20 cellular contexts compared by ENCODE assay signal in the genomic region with DNA sequence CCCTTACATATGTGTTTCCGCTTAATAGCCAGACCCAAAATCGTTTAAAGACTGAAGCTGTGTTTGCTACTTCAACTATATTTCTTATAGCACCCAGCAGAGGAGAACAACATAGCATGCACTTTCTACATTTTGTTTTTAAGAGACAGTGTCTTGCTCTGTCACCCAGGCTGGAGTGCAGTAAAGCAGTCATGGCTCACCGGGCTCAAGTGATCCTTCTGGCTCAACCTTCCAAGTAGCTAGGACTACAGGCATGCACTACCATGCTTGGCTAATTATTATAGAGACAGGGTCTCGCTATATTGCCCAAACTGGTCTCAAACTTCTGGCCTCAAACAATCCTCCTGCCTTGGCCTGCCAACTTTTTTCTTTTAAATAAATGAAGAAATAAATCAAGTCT.
A peak's percentile ranks its signal among the peaks of the same experiment; 100 is the strongest.
DNase-seq lines count a peak whose midpoint lies in the region; ATAC-seq and TF ChIP-seq lines count a peak whose summit lies in the region.
"Had no signal": no experiment of that assay in that cellular context is flagged by ENCODE, and none has a peak within 500 bp of the region (broad histone marks: within the 10 kb centered on the region; RNA-seq: fewer than 3 reads in every experiment).

No MANE protein-coding gene starts in this region.

- peak overlapping the region; percentile 66 for H3K27ac Mint-ChIP-seq in mesothelial cell of epicardium
- H3K27ac Mint-ChIP-seq: CD4-positive, alpha-beta memory T cell; GM23338 had no signal

- peaks cover 15% of the 10 kb centered on the region for H3K9me3 Mint-ChIP-seq in mesothelial cell of epicardium
- H3K9me3 Mint-ChIP-seq: GM23338 had no signal

- no peaks in the 10 kb centered on the region for H3K36me3 ChIP-seq in tibial artery
- H3K36me3 ChIP-seq: HAP-1 had no signal

- TF ChIP-seq CTCF in VCaP (conservative IDR thresholded peaks at IDR 0.05) (no peak), mesothelial cell of epicardium (IDR thresholded peaks at IDR 0.05; ENCODE audit: unreplicated experiment) (no peak), tibial artery (IDR thresholded peaks at IDR 0.05) (no peak)

- no peaks in the 10 kb centered on the region for H3K9me3 ChIP-seq in tibial artery
- H3K9me3 ChIP-seq: Caco-2, HAP-1 had no signal

- ATAC-seq in HG03378 (IDR thresholded peaks at IDR 0.05; ENCODE audit: unreplicated experiment) (no peak), SK-N-SH treated with all-trans-retinoic acid at 6 μM for 48 hours (no peak)
- ATAC-seq: GM23338, Panc1 had no signal

- H3K4me1 ChIP-seq in tibial artery: peaks cover 4 to 71% (median 32%) of the 10 kb centered on the region in 4 donors
- H3K4me1 ChIP-seq: HAP-1 had no signal

- H3K4me1 Mint-ChIP-seq in mesothelial cell of epicardium: peaks cover 45% of the 10 kb centered on the region

- no peak overlapping the region for H3K4me3 ChIP-seq in tibial artery
- H3K4me3 ChIP-seq: BLaER1 treated with 17β-estradiol and CSF1 and Interleukin-3, amounts not matched to agents 10 nM and 100 nM; GM23338; HAP-1 had no signal

- H3K4me3 Mint-ChIP-seq in mesothelial cell of epicardium: no peak overlapping the region
- H3K4me3 Mint-ChIP-seq: CD4-positive, alpha-beta memory T cell; GM23338 had no signal

- intact Hi-C loops in tibial artery (cut with DNase I; ENCODE audit: low total_unique reads): no loop called here

- H3K27ac ChIP-seq in VCaP (peak overlapping the region; percentile 69), tibial artery (peak overlapping the region; percentile 4 to 17)
- H3K27ac ChIP-seq: BLaER1 treated with 17β-estradiol and CSF1 and Interleukin-3, amounts not matched to agents 10 nM and 100 nM had no signal

- DNase-seq in DMS79 (lab: John Stamatoyannopoulos, UW) (peak; percentile 44), mesothelial cell of epicardium (ENCODE audit: low spot score in 2 of 2, unreplicated experiment in 2 of 2) (no peak), tibial artery (no peak), HPDE6-E6E7 (ENCODE audit: extremely low spot score) (no peak)
- DNase-seq: Caco-2; CD4-positive, alpha-beta memory T cell; EL; GF-D8; Kasumi-1; NCI-H1436; NCI-H187 treated with DMSO at 0.1 percent for 48 hours; NCI-H2107; NCI-H510A had no signal

- no peaks in the 10 kb centered on the region for H3K27me3 ChIP-seq in tibial artery
- H3K27me3 ChIP-seq: BLaER1 treated with 17β-estradiol and CSF1 and Interleukin-3, amounts not matched to agents 10 nM and 100 nM had no signal

- peaks cover 14% of the 10 kb centered on the region for H3K36me3 Mint-ChIP-seq in mesothelial cell of epicardium

- H3K27me3 Mint-ChIP-seq in mesothelial cell of epicardium (ENCODE audit: low read depth): no peaks in the 10 kb centered on the region
- H3K27me3 Mint-ChIP-seq: CD4-positive, alpha-beta memory T cell had no signal

TF ChIP-seq in SK-N-SH treated with all-trans-retinoic acid at 6 μM for 48 hours, 23 proteins besides CTCF, POLR2A, EP300 and RAD21:
- TF ChIP-seq ZNF70 (CRISPR knock-in tag; IDR thresholded peaks at IDR 0.05) (no peak), PPARA (CRISPR knock-in tag; IDR thresholded peaks at IDR 0.05; ENCODE audit: borderline replicate concordance) (no peak), ZNF565 (CRISPR knock-in tag; conservative IDR thresholded peaks at IDR 0.05; ENCODE audit: low read depth) (no peak)
